In the genomic region with DNA sequence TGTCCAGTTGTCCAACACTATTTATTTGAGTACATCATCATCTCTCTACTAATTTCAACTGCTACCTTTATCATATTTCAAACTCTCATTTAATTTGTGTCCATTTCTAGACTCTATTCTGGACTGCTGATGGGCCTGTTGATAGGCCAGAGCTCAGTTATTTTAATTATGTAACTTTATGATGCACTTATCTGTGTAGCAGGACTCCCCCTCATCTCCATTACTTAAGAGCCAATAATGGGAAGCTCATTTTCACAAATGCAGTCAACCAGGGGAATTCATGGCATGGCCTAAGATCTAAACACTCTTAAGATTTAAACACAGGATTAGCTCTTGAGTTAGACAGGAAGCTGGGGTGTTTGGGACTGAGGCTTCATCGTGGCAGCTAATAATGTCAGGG, we compare ENCODE assay signal across 20 cellular contexts.
"Had no signal": no experiment of that assay in that cellular context is flagged by ENCODE, and none has a peak within 500 bp of the region (broad histone marks: within the 10 kb centered on the region; RNA-seq: fewer than 3 reads in every experiment).

No MANE protein-coding gene starts in this region.

- H3K4me2 ChIP-seq: hepatocyte, neural progenitor cell had no signal

- DNase-seq: effector CD4-positive, alpha-beta T cell; endodermal cell; erythroblast; foreskin melanocyte; mucosa of descending colon; naive thymus-derived CD8-positive, alpha-beta T cell; nucleus accumbens; right cardiac atrium; stimulated activated CD4-positive, alpha-beta T cell treated with anti-CD3 and anti-CD28 coated beads, Interleukin-4, amount 100 ng/mL, for 1 hour; upper lobe of left lung had no signal

- ATAC-seq: left colon; mucosa of descending colon; naive thymus-derived CD8-positive, alpha-beta T cell; pancreas; right cardiac atrium; stimulated activated memory B cell treated with anti-CD40 and anti-IgM and Interleukin-4, amounts not matched to agents 10 μg/mL and 1 μg/mL and 100 μg/mL, for 72 hours had no signal

- H2AFZ ChIP-seq: hepatocyte, neural progenitor cell had no signal

- H3K9me3 Mint-ChIP-seq: endodermal cell; naive thymus-derived CD8-positive, alpha-beta T cell; neural progenitor cell; stimulated activated memory B cell treated with anti-CD40 and anti-IgM and Interleukin-4, amounts not matched to agents 10 μg/mL and 1 μg/mL and 100 μg/mL, for 72 hours; stimulated activated naive CD8-positive, alpha-beta T cell treated with anti-CD3 and anti-CD28 coated beads, Interleukin-15, Interleukin-2, amounts not matched to agents 100 ng/mL and 50 ng/mL, for 24 hours had no signal

- H3K9ac ChIP-seq: neural progenitor cell had no signal

- H3K4me3 Mint-ChIP-seq: endodermal cell; naive thymus-derived CD8-positive, alpha-beta T cell; neural progenitor cell; stimulated activated memory B cell treated with anti-CD40 and anti-IgM and Interleukin-4, amounts not matched to agents 10 μg/mL and 1 μg/mL and 100 μg/mL, for 72 hours; stimulated activated naive CD8-positive, alpha-beta T cell treated with anti-CD3 and anti-CD28 coated beads, Interleukin-15, Interleukin-2, amounts not matched to agents 100 ng/mL and 50 ng/mL, for 24 hours had no signal

- H3K27ac Mint-ChIP-seq: endodermal cell; naive thymus-derived CD8-positive, alpha-beta T cell; neural progenitor cell; progenitor cell of endocrine pancreas; stimulated activated memory B cell treated with anti-CD40 and anti-IgM and Interleukin-4, amounts not matched to agents 10 μg/mL and 1 μg/mL and 100 μg/mL, for 72 hours had no signal

- H3K27ac ChIP-seq: coronary artery, hepatocyte, neural progenitor cell, pancreas, tibial artery, upper lobe of left lung, uterus had no signal

- H3K9me3 ChIP-seq: mucosa of descending colon, pancreas, tibial artery, upper lobe of left lung, uterus had no signal

- H3K36me3 ChIP-seq: neural progenitor cell, pancreas, tibial artery, upper lobe of left lung, uterus had no signal

- H3K27me3 ChIP-seq: hepatocyte, neural progenitor cell, pancreas, tibial artery, upper lobe of left lung, uterus had no signal

- H3K36me3 Mint-ChIP-seq: stimulated activated memory B cell treated with anti-CD40 and anti-IgM and Interleukin-4, amounts not matched to agents 10 μg/mL and 1 μg/mL and 100 μg/mL, for 72 hours had no signal

- H3K27me3 Mint-ChIP-seq: naive thymus-derived CD8-positive, alpha-beta T cell; progenitor cell of endocrine pancreas; stimulated activated memory B cell treated with anti-CD40 and anti-IgM and Interleukin-4, amounts not matched to agents 10 μg/mL and 1 μg/mL and 100 μg/mL, for 72 hours; stimulated activated naive CD8-positive, alpha-beta T cell treated with anti-CD3 and anti-CD28 coated beads, Interleukin-15, Interleukin-2, amounts not matched to agents 100 ng/mL and 50 ng/mL, for 24 hours had no signal

- H3K4me3 ChIP-seq: coronary artery, hepatocyte, mucosa of descending colon, neural progenitor cell, pancreas, tibial artery, upper lobe of left lung, uterus had no signal
